In the genomic region with DNA sequence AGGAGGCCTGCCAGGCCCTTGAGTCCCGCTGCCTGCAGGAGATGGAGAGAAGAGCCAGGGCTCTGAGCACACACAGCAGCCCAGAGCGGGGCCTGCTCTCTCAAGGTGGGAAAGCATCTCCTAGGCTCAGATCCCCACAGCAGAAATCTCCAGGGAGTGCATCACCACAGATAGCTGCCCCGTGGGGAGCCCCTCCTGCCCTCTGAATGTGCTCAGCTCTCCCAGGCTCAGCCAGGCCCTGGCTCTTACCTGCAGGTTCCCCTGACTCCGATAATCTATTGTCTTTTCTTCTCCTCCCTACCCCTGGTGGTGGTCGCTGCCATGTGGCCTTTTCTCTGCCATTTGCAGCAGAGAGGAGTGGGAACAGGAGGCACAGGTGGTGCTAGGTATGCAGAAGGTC, we compare ENCODE assay signal across 25 cellular contexts. TPM values are rescaled to one million over a fixed set of nuclear protein-coding genes. Genes with fewer than 3 reads are reported as not detected.
DNase-seq lines count a peak whose midpoint lies in the region; ATAC-seq and TF ChIP-seq lines count a peak whose summit lies in the region.
"Had no signal": no experiment of that assay in that cellular context is flagged by ENCODE, and none has a peak within 500 bp of the region (broad histone marks: within the 10 kb centered on the region; RNA-seq: fewer than 3 reads in every experiment).

No MANE protein-coding gene starts in this region.

- in situ Hi-C loops in Panc1 (cut with HindIII; ENCODE audit: low pct_unique_long_range_greater_than_20kb, low sequenced_read_pairs) = no loop called here

- TF ChIP-seq EP300 in sigmoid colon (IDR thresholded peaks at IDR 0.05) = no peak

- H3K27ac ChIP-seq in Panc1 (ENCODE audit: low read length) = no peak overlapping the region
- H3K27ac ChIP-seq in sigmoid colon = no peak overlapping the region
- H3K27ac ChIP-seq: A549; BLaER1 treated with 17β-estradiol and CSF1 and Interleukin-3, amounts not matched to agents 10 nM and 100 nM; RWPE1 had no signal

- H3K4me1 ChIP-seq in Panc1 (ENCODE audit: control insufficient read depth, insufficient read depth, low read length) (no peaks in the 10 kb centered on the region), sigmoid colon (peaks cover 0 to 12% (median 6%) of the 10 kb centered on the region in 4 donors)
- H3K4me1 ChIP-seq: A549; BLaER1 treated with 17β-estradiol and CSF1 and Interleukin-3, amounts not matched to agents 10 nM and 100 nM had no signal

- no peak overlapping the region for H3K27ac Mint-ChIP-seq in natural killer cell treated with Interleukin-12 subunit alpha and Interleukin-12 subunit beta and Interleukin-15 and Interleukin-18, amount 100 ng/mL, for 72 hours
- H3K27ac Mint-ChIP-seq in natural killer cell = no peak overlapping the region

- no peak for TF ChIP-seq POLR2A in sigmoid colon (IDR thresholded peaks at IDR 0.05)

- no peak overlapping the region for H3K4me3 Mint-ChIP-seq in natural killer cell treated with Interleukin-12 subunit alpha and Interleukin-12 subunit beta and Interleukin-15 and Interleukin-18, amount 100 ng/mL, for 72 hours
- H3K4me3 Mint-ChIP-seq in natural killer cell = no peak overlapping the region
- H3K4me3 Mint-ChIP-seq: CD4-positive, alpha-beta memory T cell had no signal

- H3K9me3 Mint-ChIP-seq in natural killer cell treated with Interleukin-12 subunit alpha and Interleukin-12 subunit beta and Interleukin-15 and Interleukin-18, amount 100 ng/mL, for 72 hours = no peaks in the 10 kb centered on the region
- H3K9me3 Mint-ChIP-seq in natural killer cell = no peaks in the 10 kb centered on the region
- H3K9me3 Mint-ChIP-seq: CD4-positive, alpha-beta memory T cell had no signal

- CTCF ChIA-PET in Panc1 (lab: Charles Lee) = no interaction called here

- H3K4me1 Mint-ChIP-seq in natural killer cell treated with Interleukin-12 subunit alpha and Interleukin-12 subunit beta and Interleukin-15 and Interleukin-18, amount 100 ng/mL, for 72 hours (ENCODE audit: low read depth in 2 of 2) = no peaks in the 10 kb centered on the region
- H3K4me1 Mint-ChIP-seq in natural killer cell = no peaks in the 10 kb centered on the region
- H3K4me1 Mint-ChIP-seq: CD4-positive, alpha-beta memory T cell had no signal

- H3K27me3 Mint-ChIP-seq in natural killer cell treated with Interleukin-12 subunit alpha and Interleukin-12 subunit beta and Interleukin-15 and Interleukin-18, amount 100 ng/mL, for 72 hours = peaks cover 15 to 21% of the 10 kb centered on the region in 2 donors
- H3K27me3 Mint-ChIP-seq in natural killer cell (ENCODE audit: low read depth in 2 of 2) = peaks cover 10 to 19% of the 10 kb centered on the region in 2 donors

- POLR2A ChIA-PET in Panc1 (lab: Charles Lee) = interaction anchor here (0.7 kb wide), 1 partner anchor 900 kb away, joined by 3 read pairs; no protein-coding TSS in a partner anchor

- H3K36me3 ChIP-seq in Panc1 (ENCODE audit: control insufficient read depth, insufficient read depth, low read length) = no peaks in the 10 kb centered on the region
- H3K36me3 ChIP-seq in sigmoid colon = no peaks in the 10 kb centered on the region
- H3K36me3 ChIP-seq: BLaER1 treated with 17β-estradiol and CSF1 and Interleukin-3, amounts not matched to agents 10 nM and 100 nM had no signal

- H3K27me3 ChIP-seq in Panc1 (ENCODE audit: control insufficient read depth, insufficient read depth, low read length) = peaks cover 6% of the 10 kb centered on the region
- H3K27me3 ChIP-seq in sigmoid colon = no peaks in the 10 kb centered on the region
- H3K27me3 ChIP-seq: BLaER1 treated with 17β-estradiol and CSF1 and Interleukin-3, amounts not matched to agents 10 nM and 100 nM had no signal

- BruUV-seq in Panc1 (replicated peaks; lab: Mats Ljungman, UMichigan) = no TSS peak

- no peaks in the 10 kb centered on the region for H3K36me3 Mint-ChIP-seq in natural killer cell treated with Interleukin-12 subunit alpha and Interleukin-12 subunit beta and Interleukin-15 and Interleukin-18, amount 100 ng/mL, for 72 hours
- H3K36me3 Mint-ChIP-seq in natural killer cell = no peaks in the 10 kb centered on the region
- H3K36me3 Mint-ChIP-seq: CD4-positive, alpha-beta memory T cell had no signal

- 83 to 88% methylated on average over 5 of the region's 5 CpGs for WGBS in sigmoid colon, 2 donors

- TF ChIP-seq CTCF in natural killer cell (IDR thresholded peaks at IDR 0.05) = no peak
- TF ChIP-seq CTCF in Panc1 (IDR thresholded peaks at IDR 0.05) = no peak
- TF ChIP-seq CTCF in sigmoid colon (IDR thresholded peaks at IDR 0.05) = no peak

- intact Hi-C loops in natural killer cell (cut with micrococcal nuclease) (no loop called here), Panc1 (cut with micrococcal nuclease; ENCODE audit: unreplicated experiment) (no loop called here), sigmoid colon (cut with DNase I) (no loop called here)

- peak; percentile 8 to 22 for ATAC-seq in natural killer cell treated with Interleukin-12 subunit alpha and Interleukin-12 subunit beta and Interleukin-15 and Interleukin-18, amount 100 ng/mL, for 72 hours
- ATAC-seq in natural killer cell (no peak), Panc1 (peak; percentile 33; the same call in 1 of the 2 replicates), HG03442 (IDR thresholded peaks at IDR 0.05; ENCODE audit: unreplicated experiment) (no peak)
- ATAC-seq: A549 had no signal

- H3K9me3 ChIP-seq in Panc1 (ENCODE audit: control insufficient read depth, insufficient read depth, low read depth, low read length) = no peaks in the 10 kb centered on the region
- no peaks in the 10 kb centered on the region for H3K9me3 ChIP-seq in sigmoid colon
- H3K9me3 ChIP-seq: A549; BLaER1 treated with 17β-estradiol and CSF1 and Interleukin-3, amounts not matched to agents 10 nM and 100 nM; Caco-2 had no signal

- no peak for DNase-seq in natural killer cell treated with Interleukin-12 subunit alpha and Interleukin-12 subunit beta and Interleukin-15 and Interleukin-18, amount 100 ng/mL, for 72 hours (ENCODE audit: low spot score)
- no peak for DNase-seq in natural killer cell
- DNase-seq in Panc1 (ENCODE audit: low read depth, low spot score) = no peak
- DNase-seq in islet precursor cell = peak; percentile 47
- DNase-seq in sigmoid colon = no peak
- DNase-seq in kidney tubule cell (ENCODE audit: low spot score) = no peak
- DNase-seq: AML-193; Caco-2; CD4-positive, alpha-beta memory T cell; KBM-7; MM.1S; NCI-H1048; NCI-H1417; NCI-H1694; NCI-H2029 treated with DMSO at 0.1 percent for 48 hours; NCI-H2171; NCI-H226; NCI-H510A; NCI-H69; SHP77 treated with DMSO at 0.1 percent for 48 hours; SW 1271 had no signal

- H3K4me3 ChIP-seq in Panc1 (ENCODE audit: low read depth in 2 of 2, low read length in 2 of 2) (no peak overlapping the region), sigmoid colon (no peak overlapping the region)
- H3K4me3 ChIP-seq: A549; BLaER1 treated with 17β-estradiol and CSF1 and Interleukin-3, amounts not matched to agents 10 nM and 100 nM had no signal

RNA-seq across cellular contexts. Expression of a gene that starts 49.9 kb away (rescaled TPM):
- total RNA-seq in natural killer cell treated with Interleukin-12 subunit alpha and Interleukin-12 subunit beta and Interleukin-15 and Interleukin-18, amount 100 ng/mL, for 72 hours = not detected
- total RNA-seq in natural killer cell = not detected
- not detected for total RNA-seq in Panc1 (2021; ENCODE audit: unreplicated experiment)
- polyA plus RNA-seq in Panc1 (2012; ENCODE audit: insufficient read length) = not detected
- not detected for total RNA-seq in sigmoid colon
- polyA plus RNA-seq in sigmoid colon = not detected
- total RNA-seq: CD4-positive, alpha-beta memory T cell had no signal
- polyA plus RNA-seq: CD4-positive, alpha-beta memory T cell had no signal

RNA-seq across cellular contexts. Expression of a gene that starts 52.2 kb away (rescaled TPM):
- not detected for total RNA-seq in natural killer cell treated with Interleukin-12 subunit alpha and Interleukin-12 subunit beta and Interleukin-15 and Interleukin-18, amount 100 ng/mL, for 72 hours
- total RNA-seq in natural killer cell (not detected), Panc1 (2021; ENCODE audit: unreplicated experiment) (not detected), sigmoid colon (not detected)
- polyA plus RNA-seq in Panc1 (2012; ENCODE audit: insufficient read length) = not detected
- polyA plus RNA-seq in sigmoid colon = not detected
- total RNA-seq: Caco-2; CD4-positive, alpha-beta memory T cell had no signal
- polyA plus RNA-seq: A549; CD4-positive, alpha-beta memory T cell had no signal

Comparison
In these comparisons a context has a peak if more than half of its experiments do, and no peak if none do; other contexts are left out.
1. ATAC-seq: peak in natural killer cell treated with Interleukin-12 subunit alpha and Interleukin-12 subunit beta and Interleukin-15 and Interleukin-18, amount 100 ng/mL, for 72 hours (2 of 2) and Panc1 (single experiment); none in natural killer cell (0 of 3) and HG03442 (single experiment).